ENCODE assay signal across 27 cellular contexts in genomic region chr16:48948911-48949310, GRCh38.
"Had no signal": no experiment of that assay in that cellular context is flagged by ENCODE, and none has a peak within 500 bp of the region (broad histone marks: within the 10 kb centered on the region; RNA-seq: fewer than 3 reads in every experiment).

No MANE protein-coding gene starts in this region.

- H3K9me3 ChIP-seq: stomach, suprapubic skin, testis, thoracic aorta, thyroid gland, tibial artery, tibial nerve, transverse colon, upper lobe of left lung, upper lobe of right lung, uterus, vagina had no signal

- H3K4me3 Mint-ChIP-seq: stimulated activated effector memory CD8-positive, alpha-beta T cell treated with anti-CD3 and anti-CD28 coated beads, Interleukin-12 subunit alpha, Interleukin-12 subunit beta, amount 100 ng/mL, for 72 hours; stimulated activated memory B cell treated with anti-CD40 and anti-IgM and Interleukin-4, amounts not matched to agents 10 μg/mL and 1 μg/mL and 100 μg/mL, for 72 hours; stimulated activated naive B cell treated with anti-CD40 and anti-IgM and Interleukin-4, amounts not matched to agents 10 μg/mL and 1 μg/mL and 100 μg/mL, for 72 hours; stimulated activated naive CD8-positive, alpha-beta T cell treated with anti-CD3 and anti-CD28 coated beads, Interleukin-15, amount 100 ng/mL, for 72 hours; stimulated activated naive CD8-positive, alpha-beta T cell treated with anti-CD3 and anti-CD28 coated beads, Interleukin-15, Interleukin-2, amounts not matched to agents 100 ng/mL and 50 ng/mL, for 24 hours; type B pancreatic cell had no signal

- H3K4me1 Mint-ChIP-seq: stimulated activated effector memory CD8-positive, alpha-beta T cell treated with anti-CD3 and anti-CD28 coated beads, Interleukin-12 subunit alpha, Interleukin-12 subunit beta, amount 100 ng/mL, for 72 hours; stimulated activated memory B cell treated with anti-CD40 and anti-IgM and Interleukin-4, amounts not matched to agents 10 μg/mL and 1 μg/mL and 100 μg/mL, for 72 hours; stimulated activated naive B cell treated with anti-CD40 and anti-IgM and Interleukin-4, amounts not matched to agents 10 μg/mL and 1 μg/mL and 100 μg/mL, for 72 hours; stimulated activated naive CD8-positive, alpha-beta T cell treated with anti-CD3 and anti-CD28 coated beads, Interleukin-15, amount 100 ng/mL, for 72 hours had no signal

- H3K36me3 ChIP-seq: stomach, suprapubic skin, thoracic aorta, thyroid gland, tibial artery, tibial nerve, transverse colon, upper lobe of left lung, upper lobe of right lung, uterus, vagina had no signal

- ATAC-seq: stimulated activated effector memory CD8-positive, alpha-beta T cell treated with anti-CD3 and anti-CD28 coated beads, Interleukin-12 subunit alpha, Interleukin-12 subunit beta, amount 100 ng/mL, for 72 hours; stimulated activated memory B cell treated with anti-CD40 and anti-IgM and Interleukin-4, amounts not matched to agents 10 μg/mL and 1 μg/mL and 100 μg/mL, for 72 hours; stimulated activated naive B cell treated with anti-CD40 and anti-IgM and Interleukin-4, amounts not matched to agents 10 μg/mL and 1 μg/mL and 100 μg/mL, for 72 hours; stimulated activated naive CD8-positive, alpha-beta T cell treated with anti-CD3 and anti-CD28 coated beads, Interleukin-15, amount 100 ng/mL, for 72 hours; stimulated activated naive CD8-positive, alpha-beta T cell treated with anti-CD3 and anti-CD28 coated beads, Interleukin-15, Interleukin-2, amounts not matched to agents 100 U/mL and 50 U/mL, for 24 hours; upper lobe of right lung had no signal

- H3K27me3 Mint-ChIP-seq: stimulated activated memory B cell treated with anti-CD40 and anti-IgM and Interleukin-4, amounts not matched to agents 10 μg/mL and 1 μg/mL and 100 μg/mL, for 72 hours; stimulated activated naive B cell treated with anti-CD40 and anti-IgM and Interleukin-4, amounts not matched to agents 10 μg/mL and 1 μg/mL and 100 μg/mL, for 72 hours; stimulated activated naive CD8-positive, alpha-beta T cell treated with anti-CD3 and anti-CD28 coated beads, Interleukin-15, amount 100 ng/mL, for 72 hours; stimulated activated naive CD8-positive, alpha-beta T cell treated with anti-CD3 and anti-CD28 coated beads, Interleukin-15, Interleukin-2, amounts not matched to agents 100 ng/mL and 50 ng/mL, for 24 hours; type B pancreatic cell had no signal

- H3K27me3 ChIP-seq: stomach, suprapubic skin, testis, thyroid gland, tibial artery, tibial nerve, transverse colon, upper lobe of left lung, upper lobe of right lung, uterus, vagina had no signal

- H3K27ac Mint-ChIP-seq: stimulated activated effector memory CD8-positive, alpha-beta T cell treated with anti-CD3 and anti-CD28 coated beads, Interleukin-12 subunit alpha, Interleukin-12 subunit beta, amount 100 ng/mL, for 72 hours; stimulated activated memory B cell treated with anti-CD40 and anti-IgM and Interleukin-4, amounts not matched to agents 10 μg/mL and 1 μg/mL and 100 μg/mL, for 72 hours; stimulated activated naive B cell treated with anti-CD40 and anti-IgM and Interleukin-4, amounts not matched to agents 10 μg/mL and 1 μg/mL and 100 μg/mL, for 72 hours; stimulated activated naive CD8-positive, alpha-beta T cell treated with anti-CD3 and anti-CD28 coated beads, Interleukin-15, Interleukin-2, amounts not matched to agents 100 ng/mL and 50 ng/mL, for 24 hours; type B pancreatic cell had no signal

- H3K36me3 Mint-ChIP-seq: stimulated activated effector memory CD8-positive, alpha-beta T cell treated with anti-CD3 and anti-CD28 coated beads, Interleukin-12 subunit alpha, Interleukin-12 subunit beta, amount 100 ng/mL, for 72 hours; stimulated activated memory B cell treated with anti-CD40 and anti-IgM and Interleukin-4, amounts not matched to agents 10 μg/mL and 1 μg/mL and 100 μg/mL, for 72 hours; stimulated activated naive B cell treated with anti-CD40 and anti-IgM and Interleukin-4, amounts not matched to agents 10 μg/mL and 1 μg/mL and 100 μg/mL, for 72 hours; type B pancreatic cell had no signal

- H3K9me3 Mint-ChIP-seq: type B pancreatic cell had no signal

- H3K4me3 ChIP-seq: stomach, suprapubic skin, testis, thoracic aorta, thyroid gland, tibial artery, tibial nerve, transverse colon, upper lobe of left lung, upper lobe of right lung, uterus, vagina had no signal

- H3K4me1 ChIP-seq: stomach, suprapubic skin, testis, tibial artery, tibial nerve, transverse colon, upper lobe of left lung, upper lobe of right lung, uterus, vagina had no signal

- H3K27ac ChIP-seq: stomach, suprapubic skin, testis, thoracic aorta, thyroid gland, tibial artery, tibial nerve, upper lobe of left lung, upper lobe of right lung, vagina had no signal

- DNase-seq: stimulated activated CD4-positive, alpha-beta T cell treated with anti-CD3 and anti-CD28 coated beads, Interleukin-2, amount 100 ng/mL, for 48 hours; stimulated activated CD4-positive, alpha-beta T cell treated with anti-CD3 and anti-CD28 coated beads, Interleukin-4, amount 100 ng/mL, for 1 hour; stimulated activated CD4-positive, alpha-beta T cell treated with anti-CD3 and anti-CD28 coated beads, Interleukin-4, amount 100 ng/mL, for 24 hours; stimulated activated CD4-positive, alpha-beta T cell treated with anti-CD3 and anti-CD28 coated beads, Interleukin-4, amount 100 ng/mL, for 4 hours; stimulated activated CD8-positive, alpha-beta memory T cell treated with anti-CD3 and anti-CD28 coated beads, Interleukin-4, amount 100 ng/mL, for 48 hours; stimulated activated naive B cell treated with anti-CD40 and anti-IgM and Interleukin-4, amounts not matched to agents 10 μg/mL and 1 μg/mL and 100 μg/mL, for 72 hours; stimulated activated naive CD4-positive, alpha-beta T cell; stimulated activated naive CD4-positive, alpha-beta T cell treated with Interleukin-2 at 50 U/mL for 16 hours; stimulated activated naive CD8-positive, alpha-beta T cell treated with anti-CD3 and anti-CD28 coated beads, Interleukin-15, amount 100 ng/mL, for 72 hours; stimulated activated naive CD8-positive, alpha-beta T cell treated with anti-CD3 and anti-CD28 coated beads, Interleukin-15, Interleukin-2, amounts not matched to agents 100 U/mL and 50 U/mL, for 24 hours; stomach; substantia nigra; testis; tibial artery; transverse colon; upper lobe of left lung; upper lobe of right lung had no signal
